Comparison of ENCODE assay signal across 6 cellular contexts in the genomic region with DNA sequence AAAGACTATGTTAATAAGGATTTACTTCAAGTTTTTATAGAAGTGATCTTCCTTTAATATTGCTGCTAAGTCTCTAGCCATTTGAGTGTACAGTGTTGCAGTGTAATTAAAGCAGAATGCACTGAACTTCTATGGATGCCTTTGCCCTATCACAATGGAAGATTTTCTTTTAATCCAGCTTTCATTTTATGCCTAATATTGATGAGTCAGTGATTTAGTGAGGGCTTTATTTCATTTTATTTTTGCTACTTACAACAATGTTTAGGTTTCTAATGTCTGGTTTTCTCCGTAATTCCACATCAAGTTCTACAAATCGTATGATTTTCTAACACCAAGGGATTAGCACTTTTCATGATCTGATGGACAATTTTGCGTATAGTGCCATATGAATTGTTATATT.
"Had no signal": no experiment of that assay in that cellular context is flagged by ENCODE, and none has a peak within 500 bp of the region (broad histone marks: within the 10 kb centered on the region; RNA-seq: fewer than 3 reads in every experiment).

No MANE protein-coding gene starts in this region.

- H3K27ac ChIP-seq: HL-60 had no signal

- H2AFZ ChIP-seq: GM23338 had no signal

- H3K4me2 ChIP-seq: GM23338 had no signal

- H3K4me3 Mint-ChIP-seq: GM23338, H9, IgD-negative memory B cell had no signal

- H3K9me3 Mint-ChIP-seq: IgD-negative memory B cell had no signal

- H3K4me1 Mint-ChIP-seq: GM23338, H9, IgD-negative memory B cell had no signal

- DNase-seq: H9, HCEC 1CT, KG1 had no signal

- H3K27me3 Mint-ChIP-seq: IgD-negative memory B cell had no signal

- H3K27ac Mint-ChIP-seq: GM23338, H9, IgD-negative memory B cell had no signal

- ATAC-seq: GM23338 had no signal

- H3K4me3 ChIP-seq: GM23338 had no signal

- H3K36me3 Mint-ChIP-seq: IgD-negative memory B cell had no signal
